In the genomic region with DNA sequence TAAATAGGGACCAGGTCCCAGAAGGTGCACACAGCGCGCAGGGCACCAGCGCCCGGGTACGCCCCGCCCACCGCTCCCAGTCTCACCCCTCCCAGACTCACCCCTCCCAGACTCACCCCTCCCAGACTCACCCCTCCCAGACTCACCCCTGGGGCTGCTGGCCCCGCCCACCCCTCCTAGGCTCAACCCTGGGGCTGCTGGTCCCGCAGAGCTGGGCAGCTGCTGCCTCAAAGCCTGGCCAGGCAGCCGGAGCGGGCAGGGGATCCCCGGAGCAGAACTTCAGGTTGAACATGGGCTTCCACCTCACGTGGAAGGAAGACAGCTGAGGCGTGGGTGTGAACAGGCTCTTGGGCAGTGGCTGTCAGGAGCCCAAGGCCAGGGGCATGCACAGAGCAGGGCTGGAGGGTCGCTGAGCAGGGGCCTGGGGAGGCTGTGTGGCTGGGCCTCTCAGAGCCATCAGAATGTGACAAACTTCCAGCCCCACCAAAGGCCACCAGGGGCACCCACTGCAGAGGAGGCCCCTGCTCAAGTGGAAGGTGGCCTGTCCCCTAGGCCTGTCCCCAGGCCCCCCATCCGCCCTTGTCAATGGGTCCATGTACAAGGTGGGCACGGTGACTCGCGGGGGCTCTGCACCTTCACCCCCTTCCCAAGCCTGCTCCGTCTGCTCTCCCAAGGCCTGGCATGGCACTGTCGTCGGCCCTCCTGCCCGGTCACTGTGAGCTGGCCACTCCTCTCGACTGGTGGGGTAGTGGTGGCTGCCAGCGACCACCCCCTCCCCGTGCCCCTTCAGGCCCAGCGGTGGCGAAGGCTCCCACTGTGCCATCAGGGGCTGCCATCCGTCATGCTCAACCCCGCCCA, we compare ENCODE assay signal across 18 cellular contexts. TPM values are rescaled to one million over a fixed set of nuclear protein-coding genes. Genes with fewer than 3 reads are reported as not detected.
DNase-seq lines count a peak whose midpoint lies in the region; ATAC-seq and TF ChIP-seq lines count a peak whose summit lies in the region.
"Had no signal": no experiment of that assay in that cellular context is flagged by ENCODE, and none has a peak within 500 bp of the region (broad histone marks: within the 10 kb centered on the region; RNA-seq: fewer than 3 reads in every experiment).

No MANE protein-coding gene starts in this region.

- POLR2A ChIA-PET in WTC11 (lab: Charles Lee): no interaction called here

- no peaks in the 10 kb centered on the region for H3K36me3 Mint-ChIP-seq in WTC11
- H3K36me3 Mint-ChIP-seq: CD8-positive, alpha-beta memory T cell had no signal

- TF ChIP-seq CTCF in WTC11 (IDR thresholded peaks at IDR 0.05) (no peak), sigmoid colon (IDR thresholded peaks at IDR 0.05) (no peak)

- TF ChIP-seq POLR2A in sigmoid colon (IDR thresholded peaks at IDR 0.05): no peak

- no peaks in the 10 kb centered on the region for H3K27me3 ChIP-seq in right cardiac atrium (ENCODE audit: control insufficient read depth, insufficient read depth)
- H3K27me3 ChIP-seq in sigmoid colon: peaks cover 0 to 10% (median 0%) of the 10 kb centered on the region in 3 donors

- no peaks in the 10 kb centered on the region for H3K9me3 Mint-ChIP-seq in WTC11
- H3K9me3 Mint-ChIP-seq: CD8-positive, alpha-beta memory T cell had no signal

- no peaks in the 10 kb centered on the region for H3K4me1 ChIP-seq in right cardiac atrium (ENCODE audit: control insufficient read depth, insufficient read depth, low read length)
- peaks cover 0 to 7% (median 6%) of the 10 kb centered on the region in 4 donors for H3K4me1 ChIP-seq in sigmoid colon

- H3K27me3 Mint-ChIP-seq in WTC11 (ENCODE audit: low read depth): no peaks in the 10 kb centered on the region

- intact Hi-C loops in right cardiac atrium (cut with DNase I) (no loop called here), Right ventricle myocardium superior (cut with DNase I) (no loop called here), sigmoid colon (cut with DNase I) (no loop called here)

- ATAC-seq in right cardiac atrium: peak; percentile 5 to 6
- no peak for ATAC-seq in Right ventricle myocardium superior (ENCODE audit: poor library complexity)
- peak; percentile 38 for ATAC-seq in WTC11
- ATAC-seq in GM18511 (IDR thresholded peaks at IDR 0.05; ENCODE audit: unreplicated experiment): no peak
- ATAC-seq in HG02970 (IDR thresholded peaks at IDR 0.05; ENCODE audit: low FRiP score, unreplicated experiment): no peak
- ATAC-seq: gastrocnemius medialis, left ventricle myocardium superior had no signal

- WGBS in right cardiac atrium: 85% methylated on average over 30 of the region's 30 CpGs
- WGBS in sigmoid colon, 2 donors: 54 to 87% methylated on average over 30 of the region's 30 CpGs

- H3K27ac ChIP-seq in right cardiac atrium (ENCODE audit: low read length) (no peak overlapping the region), sigmoid colon (no peak overlapping the region)
- H3K27ac ChIP-seq: brain microvascular endothelial cell, gastrocnemius medialis, tibial nerve had no signal

- TF ChIP-seq EP300 in sigmoid colon (IDR thresholded peaks at IDR 0.05): no peak

- H3K4me3 ChIP-seq in right cardiac atrium (ENCODE audit: low read length) (no peak overlapping the region), sigmoid colon (no peak overlapping the region)
- H3K4me3 ChIP-seq: gastrocnemius medialis, tibial nerve had no signal

- no peak overlapping the region for H3K27ac Mint-ChIP-seq in WTC11

- H3K4me3 Mint-ChIP-seq in WTC11: no peak overlapping the region
- H3K4me3 Mint-ChIP-seq: CD8-positive, alpha-beta memory T cell had no signal

- H3K4me1 Mint-ChIP-seq in WTC11: no peaks in the 10 kb centered on the region
- H3K4me1 Mint-ChIP-seq: CD8-positive, alpha-beta memory T cell had no signal

- DNase-seq in right cardiac atrium: no peak
- no peak for DNase-seq in Right ventricle myocardium superior
- DNase-seq in WTC11 (ENCODE audit: low spot score): no peak
- peak; percentile 73 for DNase-seq in myocyte (ENCODE audit: low read depth)
- DNase-seq in sigmoid colon: no peak
- no peak for DNase-seq in HuH-7 (ENCODE audit: low spot score)
- DNase-seq: activated naive CD4-positive, alpha-beta T cell; brain microvascular endothelial cell; CD8-positive, alpha-beta memory T cell; gastrocnemius medialis; Karpas-422; left ventricle myocardium superior; NCI-H146; NCI-H526 treated with DMSO at 0.1 percent for 48 hours; stimulated activated CD8-positive, alpha-beta memory T cell treated with anti-CD3 and anti-CD28 coated beads, Interleukin-4, amount 100 ng/mL, for 48 hours had no signal

- H3K9me3 ChIP-seq in right cardiac atrium (ENCODE audit: control insufficient read depth, low read length): no peaks in the 10 kb centered on the region
- H3K9me3 ChIP-seq in sigmoid colon: no peaks in the 10 kb centered on the region
- H3K9me3 ChIP-seq: gastrocnemius medialis, tibial nerve had no signal

- no peaks in the 10 kb centered on the region for H3K36me3 ChIP-seq in sigmoid colon
- H3K36me3 ChIP-seq: brain microvascular endothelial cell, gastrocnemius medialis, tibial nerve had no signal

- CTCF ChIA-PET in WTC11 (lab: Charles Lee): interaction anchor here (0.6 kb wide), 1 partner anchor 498 kb away, joined by 4 read pairs; no protein-coding TSS in a partner anchor

TF ChIP-seq in WTC11, 78 proteins besides CTCF, POLR2A, EP300 and RAD21:
- TF ChIP-seq ZNF232 (CRISPR knock-in tag; IDR thresholded peaks at IDR 0.05) (no peak), ATF1 (CRISPR knock-in tag; IDR thresholded peaks at IDR 0.05) (no peak), NFATC4 (CRISPR knock-in tag; IDR thresholded peaks at IDR 0.05) (no peak), NR3C1 (CRISPR knock-in tag; conservative IDR thresholded peaks at IDR 0.05; ENCODE audit: low read depth) (no peak), JAZF1 (CRISPR knock-in tag; IDR thresholded peaks at IDR 0.05) (no peak), SMAD3 (CRISPR knock-in tag; IDR thresholded peaks at IDR 0.05; ENCODE audit: borderline replicate concordance) (no peak), GABPB1 (CRISPR knock-in tag; IDR thresholded peaks at IDR 0.05) (no peak), ELF4 (CRISPR knock-in tag; IDR thresholded peaks at IDR 0.05; ENCODE audit: low read depth) (no peak), KAT7 (CRISPR knock-in tag; IDR thresholded peaks at IDR 0.05; ENCODE audit: borderline replicate concordance) (no peak), IRF2 (CRISPR knock-in tag; IDR thresholded peaks at IDR 0.05; ENCODE audit: borderline replicate concordance, low read depth) (no peak), FOXK1 (CRISPR knock-in tag; IDR thresholded peaks at IDR 0.05) (no peak), JUN (CRISPR knock-in tag; IDR thresholded peaks at IDR 0.05) (no peak)
- TF ChIP-seq, protein P1, sequence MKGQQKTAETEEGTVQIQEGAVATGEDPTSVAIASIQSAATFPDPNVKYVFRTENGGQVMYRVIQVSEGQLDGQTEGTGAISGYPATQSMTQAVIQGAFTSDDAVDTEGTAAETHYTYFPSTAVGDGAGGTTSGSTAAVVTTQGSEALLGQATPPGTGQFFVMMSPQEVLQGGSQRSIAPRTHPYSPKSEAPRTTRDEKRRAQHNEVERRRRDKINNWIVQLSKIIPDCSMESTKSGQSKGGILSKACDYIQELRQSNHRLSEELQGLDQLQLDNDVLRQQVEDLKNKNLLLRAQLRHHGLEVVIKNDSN (CRISPR knock-in tag; IDR thresholded peaks at IDR 0.05): no peak
- TF ChIP-seq, protein P2, sequence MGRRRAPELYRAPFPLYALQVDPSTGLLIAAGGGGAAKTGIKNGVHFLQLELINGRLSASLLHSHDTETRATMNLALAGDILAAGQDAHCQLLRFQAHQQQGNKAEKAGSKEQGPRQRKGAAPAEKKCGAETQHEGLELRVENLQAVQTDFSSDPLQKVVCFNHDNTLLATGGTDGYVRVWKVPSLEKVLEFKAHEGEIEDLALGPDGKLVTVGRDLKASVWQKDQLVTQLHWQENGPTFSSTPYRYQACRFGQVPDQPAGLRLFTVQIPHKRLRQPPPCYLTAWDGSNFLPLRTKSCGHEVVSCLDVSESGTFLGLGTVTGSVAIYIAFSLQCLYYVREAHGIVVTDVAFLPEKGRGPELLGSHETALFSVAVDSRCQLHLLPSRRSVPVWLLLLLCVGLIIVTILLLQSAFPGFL (CRISPR knock-in tag; IDR thresholded peaks at IDR 0.05; ENCODE audit: borderline replicate concordance): no peak
- TF ChIP-seq, protein P3, sequence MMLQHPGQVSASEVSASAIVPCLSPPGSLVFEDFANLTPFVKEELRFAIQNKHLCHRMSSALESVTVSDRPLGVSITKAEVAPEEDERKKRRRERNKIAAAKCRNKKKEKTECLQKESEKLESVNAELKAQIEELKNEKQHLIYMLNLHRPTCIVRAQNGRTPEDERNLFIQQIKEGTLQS (CRISPR knock-in tag; conservative IDR thresholded peaks at IDR 0.05): no peak
- TF ChIP-seq, protein P4, sequence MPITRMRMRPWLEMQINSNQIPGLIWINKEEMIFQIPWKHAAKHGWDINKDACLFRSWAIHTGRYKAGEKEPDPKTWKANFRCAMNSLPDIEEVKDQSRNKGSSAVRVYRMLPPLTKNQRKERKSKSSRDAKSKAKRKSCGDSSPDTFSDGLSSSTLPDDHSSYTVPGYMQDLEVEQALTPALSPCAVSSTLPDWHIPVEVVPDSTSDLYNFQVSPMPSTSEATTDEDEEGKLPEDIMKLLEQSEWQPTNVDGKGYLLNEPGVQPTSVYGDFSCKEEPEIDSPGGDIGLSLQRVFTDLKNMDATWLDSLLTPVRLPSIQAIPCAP (CRISPR knock-in tag; IDR thresholded peaks at IDR 0.05): no peak

RNA-seq across cellular contexts. Expression of a gene that starts 20.4 kb away (rescaled TPM):
- 10 to 100 TPM; 74.4 to 87.8 (median 84.1) TPM for total RNA-seq in right cardiac atrium
- 53.3 TPM for polyA plus RNA-seq in right cardiac atrium
- 66.5 TPM for total RNA-seq in Right ventricle myocardium superior
- 81.7 to 86.3 TPM (median 85.4 TPM) in 3 replicates for total RNA-seq in WTC11 (2021)
- total RNA-seq in myocyte: 78.6 and 79.5 TPM in 2 replicates
- polyA plus RNA-seq in myocyte (2012): 123 TPM
- 10 to 100 TPM; 52.4 to 60.1 (median 57.9) TPM for total RNA-seq in sigmoid colon
- polyA plus RNA-seq in sigmoid colon: 100 to 1,000 TPM in 2 of 3 donors, 10 to 100 TPM in 1; 67.8 to 104 (median 103) TPM

RNA-seq across cellular contexts. Expression of a gene that starts 35.2 kb away (rescaled TPM):
- 100 to 1,000 TPM; 192 to 206 (median 197) TPM for total RNA-seq in right cardiac atrium
- 172 TPM for polyA plus RNA-seq in right cardiac atrium
- total RNA-seq in Right ventricle myocardium superior: 133 TPM
- total RNA-seq in WTC11 (2021): 96.0 to 117 TPM (median 112 TPM) in 3 replicates
- total RNA-seq in myocyte: 207 and 246 TPM in 2 replicates
- 370 TPM for polyA plus RNA-seq in myocyte (2012)
- total RNA-seq in sigmoid colon: 100 to 1,000 TPM; 158 to 208 (median 188) TPM
- polyA plus RNA-seq in sigmoid colon: 100 to 1,000 TPM in 1 of 3 donors, 10 to 100 TPM in 2; 49.7 to 146 (median 59.5) TPM

RNA-seq across cellular contexts. Expression of a gene that starts 36.6 kb away (rescaled TPM):
- total RNA-seq in right cardiac atrium (10 to 100 TPM; 57.0 to 69.8 (median 64.7) TPM), Right ventricle myocardium superior (64.5 TPM), WTC11 (2021) (109 to 117 TPM (median 113 TPM) in 3 replicates), myocyte (98.0 and 99.8 TPM in 2 replicates), sigmoid colon (100 to 1,000 TPM in 1 of 4 donors, 10 to 100 TPM in 3; 51.5 to 101 (median 63.1) TPM)
- polyA plus RNA-seq in right cardiac atrium (39.6 TPM), sigmoid colon (10 to 100 TPM; 21.6 to 45.8 (median 22.7) TPM)
- 113 TPM for polyA plus RNA-seq in myocyte (2012)

Comparison
In these comparisons a context has a peak if more than half of its experiments do, and no peak if none do; other contexts are left out.
1. ATAC-seq: peak in right cardiac atrium (2 of 2) and WTC11 (single experiment); none in Right ventricle myocardium superior (single experiment), GM18511 (single experiment) and HG02970 (single experiment).